Comparison of ENCODE assay signal across 1 cellular context in the genomic region with DNA sequence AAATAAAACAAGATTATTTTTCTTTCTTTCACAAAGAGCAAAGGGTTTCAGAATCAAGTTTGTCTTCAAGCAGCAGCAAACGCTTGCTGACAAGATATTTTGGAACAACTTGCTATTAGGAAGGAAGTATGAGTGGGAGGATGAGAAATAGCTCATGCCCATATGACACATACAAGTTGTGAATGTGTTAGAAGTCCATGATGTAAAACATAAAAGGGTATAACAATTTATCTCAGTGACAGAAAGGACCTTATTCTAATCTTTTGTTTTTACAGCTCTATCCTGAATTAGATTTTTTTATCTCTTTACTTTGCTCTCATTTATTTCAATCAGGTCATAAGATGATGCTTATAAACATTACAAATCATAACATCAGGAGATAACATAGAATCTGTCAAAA.
A peak's percentile ranks its signal among the peaks of the same experiment; 100 is the strongest.
TF ChIP-seq lines count a peak whose summit lies in the region.

No MANE protein-coding gene starts in this region.

TF ChIP-seq in GM12878, 131 proteins besides CTCF, POLR2A, EP300 and RAD21 (continued from another document):
- TF ChIP-seq, protein P1, sequence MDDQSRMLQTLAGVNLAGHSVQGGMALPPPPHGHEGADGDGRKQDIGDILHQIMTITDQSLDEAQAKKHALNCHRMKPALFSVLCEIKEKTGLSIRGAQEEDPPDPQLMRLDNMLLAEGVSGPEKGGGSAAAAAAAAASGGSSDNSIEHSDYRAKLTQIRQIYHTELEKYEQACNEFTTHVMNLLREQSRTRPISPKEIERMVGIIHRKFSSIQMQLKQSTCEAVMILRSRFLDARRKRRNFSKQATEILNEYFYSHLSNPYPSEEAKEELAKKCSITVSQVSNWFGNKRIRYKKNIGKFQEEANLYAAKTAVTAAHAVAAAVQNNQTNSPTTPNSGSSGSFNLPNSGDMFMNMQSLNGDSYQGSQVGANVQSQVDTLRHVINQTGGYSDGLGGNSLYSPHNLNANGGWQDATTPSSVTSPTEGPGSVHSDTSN (IDR thresholded peaks at IDR 0.05; ENCODE audit: insufficient replicate concordance, low read depth, low read length): no peak
- TF ChIP-seq GATAD2B (conservative IDR thresholded peaks at IDR 0.05; ENCODE audit: low read depth) (no peak), CREM (IDR thresholded peaks at IDR 0.05; ENCODE audit: low read depth) (0 out of 2 replicates have a peak, but pooled peaks have one; percentile 17), IKZF2 (IDR thresholded peaks at IDR 0.05) (peak in 1 of 2 experiments; percentile 33; a peak in 1 of 4 replicates)
- TF ChIP-seq, protein P2, sequence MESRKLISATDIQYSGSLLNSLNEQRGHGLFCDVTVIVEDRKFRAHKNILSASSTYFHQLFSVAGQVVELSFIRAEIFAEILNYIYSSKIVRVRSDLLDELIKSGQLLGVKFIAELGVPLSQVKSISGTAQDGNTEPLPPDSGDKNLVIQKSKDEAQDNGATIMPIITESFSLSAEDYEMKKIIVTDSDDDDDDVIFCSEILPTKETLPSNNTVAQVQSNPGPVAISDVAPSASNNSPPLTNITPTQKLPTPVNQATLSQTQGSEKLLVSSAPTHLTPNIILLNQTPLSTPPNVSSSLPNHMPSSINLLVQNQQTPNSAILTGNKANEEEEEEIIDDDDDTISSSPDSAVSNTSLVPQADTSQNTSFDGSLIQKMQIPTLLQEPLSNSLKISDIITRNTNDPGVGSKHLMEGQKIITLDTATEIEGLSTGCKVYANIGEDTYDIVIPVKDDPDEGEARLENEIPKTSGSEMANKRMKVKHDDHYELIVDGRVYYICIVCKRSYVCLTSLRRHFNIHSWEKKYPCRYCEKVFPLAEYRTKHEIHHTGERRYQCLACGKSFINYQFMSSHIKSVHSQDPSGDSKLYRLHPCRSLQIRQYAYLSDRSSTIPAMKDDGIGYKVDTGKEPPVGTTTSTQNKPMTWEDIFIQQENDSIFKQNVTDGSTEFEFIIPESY (IDR thresholded peaks at IDR 0.05): no peak
